Comparison of ENCODE assay signal across 15 cellular contexts in genomic region chr9:137218212-137218753, GRCh38. TPM values are rescaled to one million over a fixed set of nuclear protein-coding genes. Genes with fewer than 3 reads are reported as not detected.
DNase-seq lines count a peak whose midpoint lies in the region.
"Had no signal": no experiment of that assay in that cellular context is flagged by ENCODE, and none has a peak within 500 bp of the region (broad histone marks: within the 10 kb centered on the region; RNA-seq: fewer than 3 reads in every experiment).

No MANE protein-coding gene starts in this region.

- H3K4me2 ChIP-seq in skeletal muscle satellite cell (ENCODE audit: low read length) = peak overlapping the region; percentile 32

- H3K4me1 ChIP-seq in HUES48 (ENCODE audit: control insufficient read depth, insufficient read depth, low read length) (no peaks in the 10 kb centered on the region), duodenal mucosa (ENCODE audit: control insufficient read depth in 1 of 2, insufficient read depth in 2 of 2, low read length in 2 of 2) (peaks cover 13 to 41% of the 10 kb centered on the region in 2 donors), skeletal muscle satellite cell (ENCODE audit: control insufficient read depth, insufficient read depth, low read length) (peaks cover 36% of the 10 kb centered on the region)

- H3K9ac ChIP-seq in HUES48 (ENCODE audit: low read depth, low read length) (no peak overlapping the region), duodenal mucosa (ENCODE audit: low read depth in 1 of 2, low read length in 2 of 2) (peak overlapping the region; percentile 66 to 73), skeletal muscle satellite cell (ENCODE audit: low read depth, low read length) (no peak overlapping the region)

- H3K27me3 ChIP-seq in HUES48 (ENCODE audit: control insufficient read depth, insufficient read depth, low read length) (peaks cover 5% of the 10 kb centered on the region), duodenal mucosa (ENCODE audit: control insufficient read depth in 1 of 2, insufficient read depth in 2 of 2, low read length in 2 of 2) (no peaks in the 10 kb centered on the region), skeletal muscle satellite cell (ENCODE audit: control insufficient read depth, insufficient read depth, low read length) (no peaks in the 10 kb centered on the region)

- peak overlapping the region; percentile 35 for H3K27ac ChIP-seq in HUES48 (ENCODE audit: low read depth, low read length)
- peak overlapping the region; percentile 56 for H3K27ac ChIP-seq in duodenal mucosa (ENCODE audit: low read depth, low read length)
- H3K27ac ChIP-seq: GM23248 had no signal

- H3K36me3 ChIP-seq in HUES48 (ENCODE audit: control insufficient read depth, insufficient read depth, low read length) (peaks cover 32% of the 10 kb centered on the region), duodenal mucosa (ENCODE audit: control insufficient read depth in 1 of 2, insufficient read depth in 2 of 2, low read length in 2 of 2) (peaks cover 0 to 8% of the 10 kb centered on the region in 2 donors), skeletal muscle satellite cell (ENCODE audit: insufficient read depth, low read length) (peaks cover 5% of the 10 kb centered on the region)

- no peak for DNase-seq in NCI-H1930 (lab: John Stamatoyannopoulos, UW)
- DNase-seq in LoVo (ENCODE audit: low spot score) = no peak
- DNase-seq in effector CD8-positive, alpha-beta T cell (lab: John Stamatoyannopoulos, UW) = no peak
- DNase-seq: activated CD4-positive, alpha-beta T cell treated with anti-CD3 and anti-CD28 coated beads, Interleukin-2, amount 10 ng/mL, durations not matched to agents 7 days and 5 days; GF-D8; Kasumi-1; NCI-H187 treated with DMSO at 0.1 percent for 48 hours; stimulated activated naive CD8-positive, alpha-beta T cell treated with anti-CD3 and anti-CD28 coated beads, Interleukin-15, amount 100 ng/mL, for 72 hours had no signal

- no peak overlapping the region for H3K4me3 ChIP-seq in HUES48 (ENCODE audit: low read depth, low read length)
- H3K4me3 ChIP-seq in duodenal mucosa (ENCODE audit: low read depth in 1 of 2, low read length in 2 of 2) = peak overlapping the region; percentile 60 to 61
- no peak overlapping the region for H3K4me3 ChIP-seq in skeletal muscle satellite cell (ENCODE audit: low read length)

- H3K9me3 ChIP-seq in HUES48 (ENCODE audit: control insufficient read depth, insufficient read depth, low read length) = no peaks in the 10 kb centered on the region
- no peaks in the 10 kb centered on the region for H3K9me3 ChIP-seq in duodenal mucosa (ENCODE audit: control insufficient read depth in 1 of 2, low read length in 2 of 2)
- no peaks in the 10 kb centered on the region for H3K9me3 ChIP-seq in skeletal muscle satellite cell (replicated peaks; ENCODE audit: low read length)

RNA-seq across cellular contexts. Expression of gene RNF208, which starts 3.8 kb away (rescaled TPM):
- total RNA-seq in skeletal muscle satellite cell (2012; rRNA removed) = under 0.01 and 0.22 TPM in 2 replicates
- total RNA-seq: RPMI7951 had no signal

RNA-seq across cellular contexts. Expression of gene CYSRT1, which starts 6.7 kb away (rescaled TPM):
- total RNA-seq in skeletal muscle satellite cell (2012; rRNA removed) = 0.22 and 1.0 TPM in 2 replicates

RNA-seq across cellular contexts. Expression of gene RNF224, which starts 9.0 kb away (rescaled TPM):
- not detected in 2 replicates for total RNA-seq in skeletal muscle satellite cell (2012; rRNA removed)
- total RNA-seq: frontal cortex; GM23248; RPMI7951; T-helper 2 cell treated with Interferon-gamma antibody and Interleukin-4, amounts not matched to agents 100 ng/mL and 5 ng/mL, for 36 hours had no signal

RNA-seq across cellular contexts. Expression of gene SLC34A3, which starts 12.4 kb away (rescaled TPM):
- total RNA-seq in skeletal muscle satellite cell (2012; rRNA removed) = not detected in 2 replicates
- total RNA-seq: activated CD4-positive, alpha-beta T cell treated with anti-CD3 and anti-CD28 coated beads, Interleukin-2, amount 10 ng/mL, durations not matched to agents 7 days and 5 days; frontal cortex; GM23248; RPMI7951; T-helper 2 cell treated with Interferon-gamma antibody and Interleukin-4, amounts not matched to agents 100 ng/mL and 5 ng/mL, for 36 hours had no signal

RNA-seq across cellular contexts. Expression of gene NDOR1, which starts 12.8 kb away (rescaled TPM):
- total RNA-seq in skeletal muscle satellite cell (2012; rRNA removed) = 6.8 and 7.4 TPM in 2 replicates

Comparison
In these comparisons a context has a peak if more than half of its experiments do, and no peak if none do; other contexts are left out.
1. H3K4me3 ChIP-seq: peak in duodenal mucosa (2 of 2); none in HUES48 (single experiment) and skeletal muscle satellite cell (single experiment).
2. H3K9ac ChIP-seq: peak in duodenal mucosa (2 of 2); none in HUES48 (single experiment) and skeletal muscle satellite cell (single experiment).